ENCODE assay signal across 26 cellular contexts in the genomic region with DNA sequence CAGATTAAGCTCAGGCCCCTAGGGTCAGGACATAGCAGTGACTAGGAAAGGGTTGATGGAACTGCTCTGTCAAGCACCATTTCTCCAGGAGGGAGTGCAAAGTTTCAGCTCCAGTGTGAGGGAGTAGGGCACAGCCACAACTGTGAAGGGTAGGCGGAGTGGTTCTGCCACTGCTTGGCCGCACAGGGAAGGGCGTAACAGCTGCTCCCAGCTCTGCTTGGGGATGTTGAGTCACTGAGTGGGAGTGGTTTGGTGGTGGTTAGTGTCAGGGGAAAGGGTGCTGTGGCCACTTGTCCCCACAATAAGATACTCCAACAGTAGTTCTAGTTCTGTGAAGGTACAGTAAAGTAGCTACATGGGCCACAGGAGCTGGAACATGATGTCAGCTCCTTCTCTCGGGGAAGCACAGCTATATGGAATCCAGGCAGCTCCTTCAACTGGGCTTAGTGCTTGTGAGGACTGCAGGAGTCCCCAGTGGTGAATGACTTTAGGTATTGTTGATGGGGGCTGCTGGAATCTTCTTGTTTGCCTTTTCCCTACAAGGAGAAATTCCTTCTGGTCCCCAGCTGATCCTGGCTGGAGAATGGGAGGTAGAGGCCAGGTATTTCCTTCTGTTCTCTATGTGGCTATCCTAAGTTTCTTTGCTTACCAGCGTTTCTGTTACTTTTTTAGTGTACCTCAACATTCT.
"Had no signal": no experiment of that assay in that cellular context is flagged by ENCODE, and none has a peak within 500 bp of the region (broad histone marks: within the 10 kb centered on the region; RNA-seq: fewer than 3 reads in every experiment).

No MANE protein-coding gene starts in this region.

- H3K4me3 Mint-ChIP-seq: activated CD4-positive, alpha-beta memory T cell treated with anti-CD3 and anti-CD28 coated beads for 36 hours; activated T-cell treated with anti-CD3 and anti-CD28 coated beads, Interleukin-2, amount 50 U/mL, for 24 hours; activated T-helper 17 cell treated with anti-CD3 and anti-CD28 coated beads, Interleukin-2, amount 50 U/mL, for 72 hours; naive B cell had no signal

- H2AFZ ChIP-seq: parathyroid adenoma had no signal

- H3K4me1 Mint-ChIP-seq: activated T-helper 17 cell treated with anti-CD3 and anti-CD28 coated beads, Interleukin-2, amount 50 U/mL, for 72 hours had no signal

- H3K36me3 ChIP-seq: brain microvascular endothelial cell, esophagus squamous epithelium, left lung, sigmoid colon, suprapubic skin, tibial artery, upper lobe of right lung had no signal

- H3K4me1 ChIP-seq: esophagus squamous epithelium, left lung, parathyroid adenoma, psoas muscle, sigmoid colon, suprapubic skin, tibial artery, upper lobe of right lung had no signal

- H3K79me2 ChIP-seq: parathyroid adenoma had no signal

- DNase-seq: activated CD4-positive, alpha-beta memory T cell treated with anti-CD3 and anti-CD28 coated beads for 36 hours; activated CD4-positive, alpha-beta T cell treated with anti-CD3 and anti-CD28 coated beads for 48 hours; activated CD8-positive, alpha-beta memory T cell treated with anti-CD3 and anti-CD28 coated beads, Interleukin-2, amount 50 U/mL, for 48 hours; activated gamma-delta T cell treated with Interleukin-2 at 50 U/mL for 16 hours; activated naive CD4-positive, alpha-beta T cell treated with anti-CD3 and anti-CD28 coated beads, Interleukin-2, amount 50 U/mL, for 16 hours; activated T-cell treated with anti-CD3 and anti-CD28 coated beads, Interleukin-2, amount 50 U/mL, for 24 hours; amniotic stem cell; brain microvascular endothelial cell; caudate nucleus; esophagus squamous epithelium; hippocampal formation; kidney glomerular epithelial cell; left lung; naive B cell; nucleus accumbens; psoas muscle; sigmoid colon; stimulated activated CD4-positive, alpha-beta T cell treated with anti-CD3 and anti-CD28 coated beads, Interleukin-1b, Interleukin-23, amount 100 ng/mL, for 48 hours; stimulated activated naive CD4-positive, alpha-beta T cell; tibial artery; upper lobe of right lung had no signal

- H3K9me3 Mint-ChIP-seq: activated T-cell treated with anti-CD3 and anti-CD28 coated beads, Interleukin-2, amount 50 U/mL, for 24 hours had no signal

- H3K27me3 Mint-ChIP-seq: activated CD4-positive, alpha-beta memory T cell treated with anti-CD3 and anti-CD28 coated beads for 36 hours; activated T-cell treated with anti-CD3 and anti-CD28 coated beads, Interleukin-2, amount 50 U/mL, for 24 hours; activated T-helper 17 cell treated with anti-CD3 and anti-CD28 coated beads, Interleukin-2, amount 50 U/mL, for 72 hours; naive B cell had no signal

- H3K4me3 ChIP-seq: esophagus squamous epithelium, left lung, lung, psoas muscle, sigmoid colon, smooth muscle cell, suprapubic skin, tibial artery, upper lobe of right lung had no signal

- H3K9me3 ChIP-seq: esophagus squamous epithelium, suprapubic skin, upper lobe of right lung had no signal

- ATAC-seq: activated T-helper 17 cell treated with anti-CD3 and anti-CD28 coated beads, Interleukin-2, amount 50 U/mL, for 72 hours; left lung; psoas muscle; upper lobe of right lung had no signal

- H3K36me3 Mint-ChIP-seq: activated CD4-positive, alpha-beta memory T cell treated with anti-CD3 and anti-CD28 coated beads for 36 hours had no signal

- H3K27ac ChIP-seq: brain microvascular endothelial cell, esophagus squamous epithelium, left lung, parathyroid adenoma, psoas muscle, sigmoid colon, suprapubic skin, tibial artery, upper lobe of right lung had no signal

- H3K4me2 ChIP-seq: smooth muscle cell had no signal

- H3K27me3 ChIP-seq: brain microvascular endothelial cell, esophagus squamous epithelium, left lung, sigmoid colon, suprapubic skin, tibial artery, upper lobe of right lung had no signal

- H3K27ac Mint-ChIP-seq: activated CD4-positive, alpha-beta memory T cell treated with anti-CD3 and anti-CD28 coated beads for 36 hours; activated T-cell treated with anti-CD3 and anti-CD28 coated beads, Interleukin-2, amount 50 U/mL, for 24 hours; activated T-helper 17 cell treated with anti-CD3 and anti-CD28 coated beads, Interleukin-2, amount 50 U/mL, for 72 hours; naive B cell had no signal

- H3K9ac ChIP-seq: parathyroid adenoma had no signal
